8 cellular contexts compared by ENCODE assay signal in the genomic region with DNA sequence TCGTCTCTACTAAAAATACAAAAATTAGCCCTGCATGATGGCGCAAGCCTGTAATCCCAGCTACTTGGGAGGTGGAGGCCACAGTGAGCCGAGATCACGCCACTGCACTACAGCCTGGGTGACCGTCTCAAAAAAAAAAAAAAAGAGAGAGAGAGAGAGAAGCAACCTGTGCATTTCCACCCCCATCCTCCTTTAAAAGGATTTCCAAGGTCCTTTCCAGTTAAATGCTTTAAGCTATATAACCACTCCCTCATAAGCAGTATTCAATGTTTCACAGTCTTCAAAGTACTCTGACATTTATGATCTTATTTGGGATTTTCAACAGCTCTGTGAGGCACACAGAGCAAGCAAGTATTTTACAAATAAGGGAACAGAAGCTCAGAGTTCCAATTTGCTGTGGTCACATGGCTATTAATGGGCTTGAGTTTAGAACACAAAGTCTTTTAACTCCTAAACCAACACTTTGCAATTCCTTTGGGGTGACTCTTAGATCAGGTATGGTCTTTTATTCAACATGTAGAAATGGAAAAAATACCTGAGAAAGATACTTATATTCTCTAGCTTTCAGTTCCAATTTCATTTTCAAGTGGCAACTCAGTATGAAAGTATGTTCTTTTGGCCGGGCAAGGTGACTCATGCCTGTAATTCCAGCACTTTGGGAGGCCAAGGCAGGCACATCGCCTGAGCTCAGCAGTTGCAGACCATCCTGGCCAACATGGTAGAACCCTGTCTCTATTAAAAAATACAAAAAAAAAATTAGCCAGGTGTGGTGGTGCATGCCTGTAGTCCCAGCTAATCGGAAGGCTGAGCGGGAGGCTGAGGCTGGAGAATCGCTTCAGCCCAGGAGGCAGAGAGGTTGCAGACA.
DNase-seq lines count a peak whose midpoint lies in the region; ATAC-seq and TF ChIP-seq lines count a peak whose summit lies in the region.

No MANE protein-coding gene starts in this region.

- TF ChIP-seq CTCF in GM13977 (IDR thresholded peaks at IDR 0.05; ENCODE audit: extremely low read depth, insufficient read depth, missing control alignments): no peak

- in situ Hi-C loops in GM13977 (cut with MboI; ENCODE audit: low pct_unique_long_range_greater_than_20kb, low sequenced_read_pairs, unreplicated experiment): no loop called here

- H3K27ac Mint-ChIP-seq in activated naive CD4-positive, alpha-beta T cell treated with anti-CD3 and anti-CD28 coated beads, Interleukin-2, amount 50 U/mL, for 24 hours: peak overlapping the region; percentile 83

- H3K4me3 Mint-ChIP-seq in activated naive CD4-positive, alpha-beta T cell treated with anti-CD3 and anti-CD28 coated beads, Interleukin-2, amount 50 U/mL, for 24 hours: peak overlapping the region; percentile 57

- DNase-seq in GM13977 (ENCODE audit: low spot score) (peak; percentile 36), iris pigment epithelial cell (ENCODE audit: low read depth) (peak; percentile 78), germinal center (ENCODE audit: low spot score) (no peak), NCI-H510A (lab: John Stamatoyannopoulos, UW) (no peak), NCI-H1436 treated with DMSO at 0.1 percent for 48 hours (lab: John Stamatoyannopoulos, UW) (no peak)
- peak; percentile 13 to 22 for DNase-seq in stimulated activated CD8-positive, alpha-beta memory T cell treated with anti-CD3 and anti-CD28 coated beads, Interleukin-15, amount 100 ng/mL, for 48 hours (ENCODE audit: low read depth in 2 of 2)

- H3K27me3 Mint-ChIP-seq in activated naive CD4-positive, alpha-beta T cell treated with anti-CD3 and anti-CD28 coated beads, Interleukin-2, amount 50 U/mL, for 24 hours: no peaks in the 10 kb centered on the region

- ATAC-seq in HG03460 (IDR thresholded peaks at IDR 0.05; ENCODE audit: unreplicated experiment): peak; percentile 68

- H3K36me3 Mint-ChIP-seq in activated naive CD4-positive, alpha-beta T cell treated with anti-CD3 and anti-CD28 coated beads, Interleukin-2, amount 50 U/mL, for 24 hours: peaks cover 3% of the 10 kb centered on the region

- no peaks in the 10 kb centered on the region for H3K9me3 Mint-ChIP-seq in activated naive CD4-positive, alpha-beta T cell treated with anti-CD3 and anti-CD28 coated beads, Interleukin-2, amount 50 U/mL, for 24 hours

- peaks cover 59% of the 10 kb centered on the region for H3K4me1 Mint-ChIP-seq in activated naive CD4-positive, alpha-beta T cell treated with anti-CD3 and anti-CD28 coated beads, Interleukin-2, amount 50 U/mL, for 24 hours

Comparison
In these comparisons a context has a peak if more than half of its experiments do, and no peak if none do; other contexts are left out.
1. DNase-seq: peak in GM13977 (single experiment), iris pigment epithelial cell (single experiment) and stimulated activated CD8-positive, alpha-beta memory T cell treated with anti-CD3 and anti-CD28 coated beads, Interleukin-15, amount 100 ng/mL, for 48 hours (2 of 2); none in germinal center (single experiment), NCI-H510A (single experiment) and NCI-H1436 treated with DMSO at 0.1 percent for 48 hours (single experiment).